In the genomic region with DNA sequence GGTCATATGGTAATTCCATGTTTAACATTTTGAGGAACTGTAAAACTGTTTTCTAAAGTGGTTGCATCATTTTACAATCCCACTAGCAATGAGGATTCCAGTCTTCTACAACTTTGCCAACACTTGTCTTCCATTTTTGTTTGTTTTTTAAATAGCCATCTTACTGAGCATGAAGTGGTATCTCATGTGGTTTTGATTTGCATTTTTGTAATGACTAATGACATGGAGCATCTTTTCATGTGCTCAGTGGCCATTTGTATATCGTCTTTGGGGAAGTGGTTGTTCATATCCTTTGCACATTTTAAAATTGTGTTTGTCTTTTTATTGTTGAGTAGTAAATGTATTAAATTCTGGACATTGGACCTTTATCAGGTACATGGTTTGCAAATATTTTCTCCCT, we compare ENCODE assay signal across 16 cellular contexts.
A peak's percentile ranks its signal among the peaks of the same experiment; 100 is the strongest.
DNase-seq lines count a peak whose midpoint lies in the region; ATAC-seq, FAIRE-seq and TF ChIP-seq lines count a peak whose summit lies in the region.
"Had no signal": no experiment of that assay in that cellular context is flagged by ENCODE, and none has a peak within 500 bp of the region (broad histone marks: within the 10 kb centered on the region; RNA-seq: fewer than 3 reads in every experiment).

No MANE protein-coding gene starts in this region.

- H3K4me1 Mint-ChIP-seq in CD4-positive, alpha-beta T cell (ENCODE audit: low read depth): peaks cover 59% of the 10 kb centered on the region
- peaks cover 36% of the 10 kb centered on the region for H3K4me1 Mint-ChIP-seq in activated T-helper 17 cell treated with anti-CD3 and anti-CD28 coated beads, Interleukin-2, amount 50 U/mL, for 72 hours
- H3K4me1 Mint-ChIP-seq: GM23338 had no signal

- no peak overlapping the region for H2AFZ ChIP-seq in PC-9
- H2AFZ ChIP-seq: GM23338 had no signal

- TF ChIP-seq CTCF in CD4-positive, alpha-beta T cell (IDR thresholded peaks at IDR 0.05): no peak
- no peak for TF ChIP-seq CTCF in PC-9 (conservative IDR thresholded peaks at IDR 0.05)
- no peak for TF ChIP-seq CTCF in D721Med (IDR thresholded peaks at IDR 0.05; ENCODE audit: insufficient read depth, missing control alignments)

- H3K36me3 ChIP-seq in PC-9 (ENCODE audit: low read depth): no peaks in the 10 kb centered on the region
- H3K36me3 ChIP-seq: thoracic aorta had no signal

- peak overlapping the region; percentile 35 for H3K27ac Mint-ChIP-seq in CD4-positive, alpha-beta T cell
- no peak overlapping the region for H3K27ac Mint-ChIP-seq in activated T-helper 17 cell treated with anti-CD3 and anti-CD28 coated beads, Interleukin-2, amount 50 U/mL, for 72 hours
- H3K27ac Mint-ChIP-seq: brain, GM23338, mesothelial cell of epicardium had no signal

- CTCF ChIA-PET in CD4-positive, alpha-beta T cell (lab: Charles Lee): no interaction called here
- CTCF ChIA-PET in PC-9 (lab: Charles Lee): no interaction called here

- DNase-seq in CD4-positive, alpha-beta T cell: no peak
- no peak for DNase-seq in PC-9
- no peak for DNase-seq in D721Med (ENCODE audit: insufficient read length, low spot score)
- DNase-seq in T-helper 9 cell: no peak
- DNase-seq: NCI-H1417, T-cell had no signal

- FAIRE-seq in D721Med (lab: Jason Lieb, UNC): no peak
- FAIRE-seq: endometrium had no signal

- H3K9me2 ChIP-seq in PC-9 (ENCODE audit: insufficient read depth): no peaks in the 10 kb centered on the region

- H3F3A ChIP-seq in PC-9 (ENCODE audit: insufficient read depth, low read depth): no peaks in the 10 kb centered on the region

- no peaks in the 10 kb centered on the region for H4K20me1 ChIP-seq in PC-9 (ENCODE audit: insufficient read depth)

- H3K27me3 ChIP-seq in CD4-positive, alpha-beta T cell (ENCODE audit: control insufficient read depth, insufficient read depth, low read length): no peaks in the 10 kb centered on the region
- no peaks in the 10 kb centered on the region for H3K27me3 ChIP-seq in PC-9 (ENCODE audit: insufficient read depth, low read depth)

- no peak for ATAC-seq in CD4-positive, alpha-beta T cell (ENCODE audit: poor library complexity)
- peak; percentile 62 for ATAC-seq in GM19043 (IDR thresholded peaks at IDR 0.05; ENCODE audit: low read depth, unreplicated experiment)
- ATAC-seq in HG03175 (IDR thresholded peaks at IDR 0.05; ENCODE audit: unreplicated experiment): peak; percentile 86
- ATAC-seq in activated T-helper 17 cell treated with anti-CD3 and anti-CD28 coated beads, Interleukin-2, amount 50 U/mL, for 72 hours (replicated peaks): peak; percentile 84
- ATAC-seq in GM19397 (IDR thresholded peaks at IDR 0.05; ENCODE audit: unreplicated experiment): no peak
- ATAC-seq: GM23338 had no signal

- BruUV-seq in PC-9 (replicated peaks; lab: Mats Ljungman, UMichigan): no TSS peak

- no peak overlapping the region for H3K4me3 Mint-ChIP-seq in CD4-positive, alpha-beta T cell
- H3K4me3 Mint-ChIP-seq in activated T-helper 17 cell treated with anti-CD3 and anti-CD28 coated beads, Interleukin-2, amount 50 U/mL, for 72 hours: no peak overlapping the region
- H3K4me3 Mint-ChIP-seq: brain, CD14-positive monocyte, GM23338, mesothelial cell of epicardium, T-cell had no signal

- H3K9me3 Mint-ChIP-seq in CD4-positive, alpha-beta T cell: peaks cover 2% of the 10 kb centered on the region
- peaks cover 7% of the 10 kb centered on the region for H3K9me3 Mint-ChIP-seq in activated T-helper 17 cell treated with anti-CD3 and anti-CD28 coated beads, Interleukin-2, amount 50 U/mL, for 72 hours

- no peak overlapping the region for H3K27ac ChIP-seq in CD4-positive, alpha-beta T cell (ENCODE audit: low read depth, low read length)
- no peak overlapping the region for H3K27ac ChIP-seq in PC-9
- H3K27ac ChIP-seq: thoracic aorta had no signal

- no peak overlapping the region for H3K4me2 ChIP-seq in PC-9
- H3K4me2 ChIP-seq: GM23338 had no signal

- POLR2A ChIA-PET in CD4-positive, alpha-beta T cell (lab: Charles Lee): no interaction called here
- POLR2A ChIA-PET in PC-9 (lab: Charles Lee; ENCODE audit: unreplicated experiment): no interaction called here

- H3K4me3 ChIP-seq in PC-9: no peak overlapping the region
- H3K4me3 ChIP-seq: GM23338, thoracic aorta had no signal

- 0 out of 2 replicates have a peak, but pooled peaks cover 3% of the 10 kb centered on the region for H3K4me1 ChIP-seq in PC-9 (replicated peaks; ENCODE audit: insufficient read depth)

- no peaks in the 10 kb centered on the region for H3K27me3 Mint-ChIP-seq in CD4-positive, alpha-beta T cell
- no peaks in the 10 kb centered on the region for H3K27me3 Mint-ChIP-seq in activated T-helper 17 cell treated with anti-CD3 and anti-CD28 coated beads, Interleukin-2, amount 50 U/mL, for 72 hours
- H3K27me3 Mint-ChIP-seq: T-cell had no signal

- intact Hi-C loops in CD4-positive, alpha-beta T cell (cut with DNase I, micrococcal nuclease): no loop called here
- intact Hi-C loops in PC-9 (cut with micrococcal nuclease; ENCODE audit: unreplicated experiment): no loop called here

- no peaks in the 10 kb centered on the region for H3K9me3 ChIP-seq in CD4-positive, alpha-beta T cell (ENCODE audit: control insufficient read depth, low read length)
- no peaks in the 10 kb centered on the region for H3K9me3 ChIP-seq in PC-9 (ENCODE audit: insufficient read depth, low read depth)
- H3K9me3 ChIP-seq: thoracic aorta had no signal

- H3K36me3 Mint-ChIP-seq in CD4-positive, alpha-beta T cell (ENCODE audit: low read depth): peaks cover 94% of the 10 kb centered on the region
- peaks cover 94% of the 10 kb centered on the region for H3K36me3 Mint-ChIP-seq in activated T-helper 17 cell treated with anti-CD3 and anti-CD28 coated beads, Interleukin-2, amount 50 U/mL, for 72 hours (ENCODE audit: low read depth)

- H3K79me2 ChIP-seq in PC-9 (ENCODE audit: low read depth): no peaks in the 10 kb centered on the region

Comparison
In these comparisons a context has a peak if more than half of its experiments do, and no peak if none do; other contexts are left out.
1. ATAC-seq: peak in GM19043 (single experiment), HG03175 (single experiment) and activated T-helper 17 cell treated with anti-CD3 and anti-CD28 coated beads, Interleukin-2, amount 50 U/mL, for 72 hours (single experiment); none in CD4-positive, alpha-beta T cell (single experiment) and GM19397 (single experiment).